ENCODE assay signal across 9 cellular contexts in the genomic region with DNA sequence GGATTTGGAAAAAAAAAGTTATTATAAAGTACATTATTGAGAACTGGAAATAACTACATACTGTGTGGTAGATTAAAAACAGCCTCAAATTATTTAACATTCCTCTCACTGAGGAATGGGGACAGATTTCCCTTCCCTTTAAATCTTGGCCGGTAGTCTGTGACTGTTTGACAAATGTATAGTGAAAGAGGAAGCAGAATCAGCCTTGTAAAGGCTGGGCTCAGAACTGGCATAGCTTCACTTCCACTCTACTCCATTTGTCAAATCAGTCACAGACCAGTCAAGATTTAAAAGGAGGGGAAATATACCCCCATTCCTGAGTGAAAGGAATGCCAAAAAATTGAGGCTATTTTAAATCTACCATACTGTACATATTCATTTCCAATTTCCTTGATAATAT. TPM values are rescaled to one million over a fixed set of nuclear protein-coding genes. Genes with fewer than 3 reads are reported as not detected.
A peak's percentile ranks its signal among the peaks of the same experiment; 100 is the strongest.
DNase-seq lines count a peak whose midpoint lies in the region; ATAC-seq and TF ChIP-seq lines count a peak whose summit lies in the region.
"Had no signal": no experiment of that assay in that cellular context is flagged by ENCODE, and none has a peak within 500 bp of the region (broad histone marks: within the 10 kb centered on the region; RNA-seq: fewer than 3 reads in every experiment).

No MANE protein-coding gene starts in this region.

- no peaks in the 10 kb centered on the region for H3K4me1 ChIP-seq in naive thymus-derived CD4-positive, alpha-beta T cell (ENCODE audit: control insufficient read depth in 2 of 2, insufficient read depth in 2 of 2, low read length in 2 of 2)
- no peaks in the 10 kb centered on the region for H3K4me1 ChIP-seq in prostate gland (replicated peaks)

- H3K36me3 Mint-ChIP-seq in naive thymus-derived CD4-positive, alpha-beta T cell: no peaks in the 10 kb centered on the region

- H3K27ac Mint-ChIP-seq in naive thymus-derived CD4-positive, alpha-beta T cell: no peak overlapping the region

- H3K27me3 ChIP-seq in naive thymus-derived CD4-positive, alpha-beta T cell (ENCODE audit: control insufficient read depth in 2 of 2, insufficient read depth in 2 of 2, low read length in 2 of 2): no peaks in the 10 kb centered on the region
- H3K27me3 ChIP-seq in prostate gland (replicated peaks; ENCODE audit: insufficient read depth): no peaks in the 10 kb centered on the region

- CTCF ChIA-PET in naive thymus-derived CD4-positive, alpha-beta T cell (lab: Charles Lee): no interaction called here

- peaks cover 0 to 12% (median 6%) of the 10 kb centered on the region in 7 donors for H3K4me1 Mint-ChIP-seq in naive thymus-derived CD4-positive, alpha-beta T cell

- H3K4me3 ChIP-seq in naive thymus-derived CD4-positive, alpha-beta T cell (ENCODE audit: low read length): no peak overlapping the region
- H3K4me3 ChIP-seq in prostate gland: no peak overlapping the region

- intact Hi-C loops in naive thymus-derived CD4-positive, alpha-beta T cell (cut with micrococcal nuclease): no loop called here
- intact Hi-C loops in prostate gland (cut with DNase I): no loop called here

- no peak for TF ChIP-seq POLR2A in prostate gland (IDR thresholded peaks at IDR 0.05)

- H3K4me3 Mint-ChIP-seq in naive thymus-derived CD4-positive, alpha-beta T cell: no peak overlapping the region

- H3K27ac ChIP-seq in naive thymus-derived CD4-positive, alpha-beta T cell (ENCODE audit: low read depth, low read length): no peak overlapping the region
- peak overlapping the region in 1 of 2 donors; percentile 74 for H3K27ac ChIP-seq in prostate gland

- ATAC-seq in GM18909 (IDR thresholded peaks at IDR 0.05; ENCODE audit: poor library complexity, unreplicated experiment) (peak; percentile 93), HG02870 (IDR thresholded peaks at IDR 0.05; ENCODE audit: unreplicated experiment) (peak; percentile 94), GM21737 (IDR thresholded peaks at IDR 0.05; ENCODE audit: unreplicated experiment) (no peak)
- ATAC-seq in naive thymus-derived CD4-positive, alpha-beta T cell: peak; percentile 48

- DNase-seq in NOMO-1 treated with DMSO at 0.1 percent for 48 hours (lab: John Stamatoyannopoulos, UW; ENCODE audit: unreplicated experiment) (peak; percentile 84), prostate gland (ENCODE audit: low spot score) (no peak), NCI-H1930 (lab: John Stamatoyannopoulos, UW) (no peak)
- DNase-seq in naive thymus-derived CD4-positive, alpha-beta T cell: no peak
- no peak for DNase-seq in stimulated activated CD4-positive, alpha-beta T cell treated with anti-CD3 and anti-CD28 coated beads, Interleukin-12 subunit alpha, Interleukin-12 subunit beta, amount 100 ng/mL, for 4 hours
- DNase-seq: NCI-H2227 treated with DMSO at 0.1 percent for 48 hours had no signal

- H3K36me3 ChIP-seq in naive thymus-derived CD4-positive, alpha-beta T cell (ENCODE audit: control insufficient read depth in 2 of 3, insufficient read depth in 3 of 3, low read length in 3 of 3): no peaks in the 10 kb centered on the region
- H3K36me3 ChIP-seq in prostate gland: no peaks in the 10 kb centered on the region

- peaks cover 0 to 13% (median 0%) of the 10 kb centered on the region in 5 donors for H3K27me3 Mint-ChIP-seq in naive thymus-derived CD4-positive, alpha-beta T cell

- no peaks in the 10 kb centered on the region for H3K9me3 Mint-ChIP-seq in naive thymus-derived CD4-positive, alpha-beta T cell

- WGBS in prostate gland: 34% methylated on average over 1 of the region's 1 CpG

- POLR2A ChIA-PET in naive thymus-derived CD4-positive, alpha-beta T cell (lab: Charles Lee): no interaction called here

- H3K9me3 ChIP-seq in naive thymus-derived CD4-positive, alpha-beta T cell (ENCODE audit: control insufficient read depth in 2 of 3, low read length in 3 of 3): no peaks in the 10 kb centered on the region
- H3K9me3 ChIP-seq in prostate gland: no peaks in the 10 kb centered on the region

- no peak for TF ChIP-seq CTCF in prostate gland (IDR thresholded peaks at IDR 0.05)

RNA-seq across cellular contexts. Expression of gene B4GALT4, which starts 18.2 kb away (rescaled TPM):
- total RNA-seq in naive thymus-derived CD4-positive, alpha-beta T cell: 10 to 100 TPM; 18.0 to 39.8 (median 31.9) TPM
- polyA plus RNA-seq in naive thymus-derived CD4-positive, alpha-beta T cell: 10 to 100 TPM; 17.9 to 29.6 TPM
- 10 to 100 TPM; 12.8 to 19.0 TPM for total RNA-seq in prostate gland

RNA-seq across cellular contexts. Expression of gene ARHGAP31, which starts 35.3 kb away (rescaled TPM):
- total RNA-seq in naive thymus-derived CD4-positive, alpha-beta T cell: 10 to 100 TPM in 1 of 5 experiments, 1 to 10 TPM in 4; 3.0 to 11.9 (median 3.1) TPM
- polyA plus RNA-seq in naive thymus-derived CD4-positive, alpha-beta T cell: 1 to 10 TPM; 1.2 to 3.0 TPM
- 10 to 100 TPM in 1 of 2 donors, 1 to 10 TPM in 1; 6.5 to 10.7 TPM for total RNA-seq in prostate gland
